In the genomic region with DNA sequence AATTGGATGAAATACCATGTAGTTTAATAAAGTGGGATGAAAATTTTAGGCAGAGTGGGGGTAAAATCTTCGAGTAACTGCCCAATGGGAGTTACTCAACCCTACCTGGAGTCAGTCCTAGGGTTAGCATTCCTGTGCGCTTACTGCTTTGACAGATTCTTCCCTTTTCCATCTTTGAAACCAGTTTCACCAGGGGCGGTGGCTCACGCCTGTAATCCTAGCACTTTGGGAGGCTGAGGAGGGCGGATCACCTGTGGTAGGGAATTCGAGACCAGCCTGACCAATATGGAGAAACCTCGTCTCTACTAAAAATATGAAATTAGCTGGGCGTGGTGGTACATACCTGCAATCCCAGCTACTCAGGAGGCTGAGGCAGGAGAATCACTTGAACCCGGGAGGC, we compare ENCODE assay signal across 26 cellular contexts. TPM values are rescaled to one million over a fixed set of nuclear protein-coding genes. Genes with fewer than 3 reads are reported as not detected.
"Had no signal": no experiment of that assay in that cellular context is flagged by ENCODE, and none has a peak within 500 bp of the region (broad histone marks: within the 10 kb centered on the region; RNA-seq: fewer than 3 reads in every experiment).

No MANE protein-coding gene starts in this region.

- H3K9ac ChIP-seq: KMS-11 had no signal

- H3K4me3 ChIP-seq: K562, SJSA1 had no signal

- H3K9me3 ChIP-seq: SJSA1 had no signal

- H3K4me3 Mint-ChIP-seq: IgD-negative memory B cell had no signal

- H3K27me3 ChIP-seq: SJSA1 had no signal

- H3K9me3 Mint-ChIP-seq: IgD-negative memory B cell had no signal

- H3K36me3 ChIP-seq: SJSA1 had no signal

- H3K4me1 ChIP-seq: SJSA1 had no signal

- H3K27ac ChIP-seq: HL-60, KMS-11, SJSA1, SK-N-MC had no signal

- DNase-seq: Kasumi-1, MM.1S, NCI-H1092 treated with DMSO at 0.1 percent for 48 hours, NCI-H1436, NCI-H187, NCI-H2029, NCI-H2081 treated with DMSO at 0.1 percent for 48 hours, NCI-H2171, NCI-H226, NCI-H446, NCI-H510A, NCI-H524 treated with DMSO at 0.1 percent for 48 hours, NCI-H69, NCI-H774, Right ventricle myocardium superior, RPMI8226, SIG-M5 had no signal

- H3K27me3 Mint-ChIP-seq: IgD-negative memory B cell had no signal

- H3K4me2 ChIP-seq: KMS-11 had no signal

- FAIRE-seq: HTR-8/SVneo, K562, RCC 7860 had no signal

- ATAC-seq: K562 had no signal

RNA-seq across cellular contexts. Expression of gene CXCL17, which starts 37.0 kb away (rescaled TPM):
- total RNA-seq: K562, M059J, Right ventricle myocardium superior, SJSA1 had no signal

RNA-seq across cellular contexts. Expression of gene CEACAM1, which starts 48.5 kb away (rescaled TPM):
- total RNA-seq: SJSA1 had no signal

RNA-seq across cellular contexts. Expression of gene LIPE, which starts 52.5 kb away (rescaled TPM):
- polyA plus RNA-seq: K562 had no signal
